24 cellular contexts compared by ENCODE assay signal in genomic region chr14:91885113-91885712, GRCh38. TPM values are rescaled to one million over a fixed set of nuclear protein-coding genes. Genes with fewer than 3 reads are reported as not detected.
DNase-seq lines count a peak whose midpoint lies in the region; ATAC-seq and TF ChIP-seq lines count a peak whose summit lies in the region.
"Had no signal": no experiment of that assay in that cellular context is flagged by ENCODE, and none has a peak within 500 bp of the region (broad histone marks: within the 10 kb centered on the region; RNA-seq: fewer than 3 reads in every experiment).

No MANE protein-coding gene starts in this region.

- peak overlapping the region; percentile 2 for H3K27ac Mint-ChIP-seq in CD4-positive, alpha-beta T cell
- H3K27ac Mint-ChIP-seq: activated CD8-positive, alpha-beta T cell treated with anti-CD3 and anti-CD28 coated beads, Interleukin-2, amount 10 ng/mL, durations not matched to agents 7 days and 5 days; activated naive CD4-positive, alpha-beta T cell treated with anti-CD3 and anti-CD28 coated beads, Interleukin-2, amount 10 ng/mL, durations not matched to agents 7 days and 5 days; activated T-cell treated with anti-CD3 and anti-CD28 coated beads, Interleukin-2, amount 50 U/mL, for 24 hours; stimulated activated naive B cell treated with anti-CD40 and anti-IgM and Interleukin-4, amounts not matched to agents 10 μg/mL and 1 μg/mL and 100 μg/mL, for 72 hours had no signal

- no peak for DNase-seq in CD4-positive, alpha-beta T cell
- DNase-seq in esophagus muscularis mucosa (ENCODE audit: extremely low spot score) (no peak), KBM-7 (no peak), C1 segment of cervical spinal cord (lab: John Stamatoyannopoulos, UW) (no peak)
- DNase-seq in activated naive CD4-positive, alpha-beta T cell treated with anti-CD3 and anti-CD28 coated beads, Interleukin-2, amount 50 U/mL, for 16 hours, result no peak
- DNase-seq: activated CD4-positive, CD25-positive, alpha-beta regulatory T cell treated with anti-CD3 and anti-CD28 coated beads, Interleukin-2, amount 50 U/mL, for 72 hours; activated CD8-positive, alpha-beta T cell treated with anti-CD3 and anti-CD28 coated beads, Interleukin-2, amount 10 ng/mL, durations not matched to agents 7 days and 5 days; activated naive CD4-positive, alpha-beta T cell treated with anti-CD3 and anti-CD28 coated beads, Interleukin-2, amount 10 ng/mL, durations not matched to agents 7 days and 5 days; activated T-cell treated with anti-CD3 and anti-CD28 coated beads, Interleukin-2, amount 50 U/mL, for 24 hours; effector memory CD8-positive, alpha-beta T cell; EL; glutamatergic neuron; H7; left lung; NCI-H1105; NCI-H2171; NCI-H524 treated with DMSO at 0.1 percent for 48 hours; stimulated activated CD4-positive, alpha-beta T cell treated with anti-CD3 and anti-CD28 coated beads, Interleukin-1b, Interleukin-23, amount 100 ng/mL, for 48 hours; stimulated activated naive B cell treated with anti-CD40 and anti-IgM and Interleukin-4, amounts not matched to agents 10 μg/mL and 1 μg/mL and 100 μg/mL, for 72 hours had no signal

- ATAC-seq in CD4-positive, alpha-beta T cell (ENCODE audit: poor library complexity), result no peak
- ATAC-seq in activated CD4-positive, CD25-positive, alpha-beta regulatory T cell treated with anti-CD3 and anti-CD28 coated beads, Interleukin-2, amount 50 U/mL, for 24 hours, result no peak
- ATAC-seq: activated CD8-positive, alpha-beta T cell treated with anti-CD3 and anti-CD28 coated beads, Interleukin-2, amount 10 ng/mL, durations not matched to agents 7 days and 5 days; effector memory CD8-positive, alpha-beta T cell; stimulated activated naive B cell treated with anti-CD40 and anti-IgM and Interleukin-4, amounts not matched to agents 10 μg/mL and 1 μg/mL and 100 μg/mL, for 72 hours had no signal

- no peak for TF ChIP-seq EP300 in esophagus muscularis mucosa (IDR thresholded peaks at IDR 0.05)

- H3K36me3 ChIP-seq in esophagus muscularis mucosa (peaks cover 0 to 4% (median 2%) of the 10 kb centered on the region in 4 donors), muscle layer of duodenum (ENCODE audit: control insufficient read depth in 1 of 2, insufficient read depth in 2 of 2, low read length in 2 of 2) (peaks cover 0 to 16% of the 10 kb centered on the region in 2 donors), subcutaneous abdominal adipose tissue (ENCODE audit: control insufficient read depth in 5 of 5, insufficient read depth in 5 of 5, low read length in 5 of 5) (peaks cover 0 to 16% (median 8%) of the 10 kb centered on the region in 5 donors)

- CTCF ChIA-PET in CD4-positive, alpha-beta T cell (lab: Charles Lee), result interaction anchor here (1.0 kb wide), 1 partner anchor 51 kb away, joined by 3 read pairs; no protein-coding TSS in a partner anchor

- POLR2A ChIA-PET in CD4-positive, alpha-beta T cell (lab: Charles Lee), result no interaction called here

- no peak overlapping the region for H3K4me3 Mint-ChIP-seq in CD4-positive, alpha-beta T cell
- H3K4me3 Mint-ChIP-seq: activated CD8-positive, alpha-beta T cell treated with anti-CD3 and anti-CD28 coated beads, Interleukin-2, amount 10 ng/mL, durations not matched to agents 7 days and 5 days; activated naive CD4-positive, alpha-beta T cell treated with anti-CD3 and anti-CD28 coated beads, Interleukin-2, amount 10 ng/mL, durations not matched to agents 7 days and 5 days; activated T-cell treated with anti-CD3 and anti-CD28 coated beads, Interleukin-2, amount 50 U/mL, for 24 hours; effector memory CD8-positive, alpha-beta T cell; stimulated activated naive B cell treated with anti-CD40 and anti-IgM and Interleukin-4, amounts not matched to agents 10 μg/mL and 1 μg/mL and 100 μg/mL, for 72 hours had no signal

- no peak overlapping the region for H3K27ac ChIP-seq in CD4-positive, alpha-beta T cell (ENCODE audit: low read depth, low read length)
- H3K27ac ChIP-seq in esophagus muscularis mucosa (replicated peaks in 1 of 4) (peak overlapping the region; percentile 12 to 61 (median 51)), muscle layer of duodenum (ENCODE audit: low read length) (peak overlapping the region; percentile 22), subcutaneous abdominal adipose tissue (ENCODE audit: low read depth, low read length) (peak overlapping the region; percentile 63)
- H3K27ac ChIP-seq: A549, RWPE1 had no signal

- H3K9ac ChIP-seq in subcutaneous abdominal adipose tissue (ENCODE audit: low read length in 5 of 5), result no peak overlapping the region

- H3K9me3 Mint-ChIP-seq in CD4-positive, alpha-beta T cell, result no peaks in the 10 kb centered on the region
- H3K9me3 Mint-ChIP-seq: activated naive CD4-positive, alpha-beta T cell treated with anti-CD3 and anti-CD28 coated beads, Interleukin-2, amount 10 ng/mL, durations not matched to agents 7 days and 5 days; activated T-cell treated with anti-CD3 and anti-CD28 coated beads, Interleukin-2, amount 50 U/mL, for 24 hours; effector memory CD8-positive, alpha-beta T cell; stimulated activated naive B cell treated with anti-CD40 and anti-IgM and Interleukin-4, amounts not matched to agents 10 μg/mL and 1 μg/mL and 100 μg/mL, for 72 hours had no signal

- H3K27me3 ChIP-seq in CD4-positive, alpha-beta T cell (ENCODE audit: control insufficient read depth, insufficient read depth, low read length), result no peaks in the 10 kb centered on the region
- H3K27me3 ChIP-seq in esophagus muscularis mucosa, result no peaks in the 10 kb centered on the region
- no peaks in the 10 kb centered on the region for H3K27me3 ChIP-seq in muscle layer of duodenum (ENCODE audit: low read depth, low read length)
- H3K27me3 ChIP-seq in subcutaneous abdominal adipose tissue (ENCODE audit: control insufficient read depth in 5 of 5, insufficient read depth in 4 of 5, low read length in 5 of 5), result no peaks in the 10 kb centered on the region
- H3K27me3 ChIP-seq: left lung had no signal

- 66% methylated on average over 4 of the region's 4 CpGs for WGBS in esophagus muscularis mucosa

- intact Hi-C loops in CD4-positive, alpha-beta T cell (cut with DNase I, micrococcal nuclease), result no loop called here
- intact Hi-C loops in esophagus muscularis mucosa (cut with DNase I), result no loop called here

- H3K9me3 ChIP-seq in CD4-positive, alpha-beta T cell (ENCODE audit: control insufficient read depth, low read length), result no peaks in the 10 kb centered on the region
- H3K9me3 ChIP-seq in esophagus muscularis mucosa (no peaks in the 10 kb centered on the region), muscle layer of duodenum (ENCODE audit: control insufficient read depth in 1 of 2, low read length in 2 of 2) (no peaks in the 10 kb centered on the region), subcutaneous abdominal adipose tissue (ENCODE audit: control insufficient read depth in 5 of 5, low read length in 5 of 5) (no peaks in the 10 kb centered on the region)
- H3K9me3 ChIP-seq: A549, left lung had no signal

- H3K4me3 ChIP-seq in esophagus muscularis mucosa, result no peak overlapping the region
- H3K4me3 ChIP-seq in muscle layer of duodenum (ENCODE audit: low read depth in 1 of 2, low read length in 2 of 2), result no peak overlapping the region
- no peak overlapping the region for H3K4me3 ChIP-seq in subcutaneous abdominal adipose tissue (ENCODE audit: low read depth in 1 of 5, low read length in 5 of 5)
- H3K4me3 ChIP-seq: A549, left lung had no signal

- in situ Hi-C loops in KBM-7 (cut with MboI; ENCODE audit: low pct_unique_long_range_greater_than_20kb, low sequenced_read_pairs), result no loop called here

- TF ChIP-seq POLR2A in esophagus muscularis mucosa (IDR thresholded peaks at IDR 0.05; ENCODE audit: low read depth), result no peak

- H3K36me3 Mint-ChIP-seq in CD4-positive, alpha-beta T cell (ENCODE audit: low read depth), result peaks cover 4% of the 10 kb centered on the region
- H3K36me3 Mint-ChIP-seq: stimulated activated naive B cell treated with anti-CD40 and anti-IgM and Interleukin-4, amounts not matched to agents 10 μg/mL and 1 μg/mL and 100 μg/mL, for 72 hours had no signal

- peaks cover 14 to 46% (median 33%) of the 10 kb centered on the region in 4 donors for H3K4me1 ChIP-seq in esophagus muscularis mucosa
- peaks cover 0 to 10% of the 10 kb centered on the region in 2 donors for H3K4me1 ChIP-seq in muscle layer of duodenum (ENCODE audit: control insufficient read depth in 1 of 2, insufficient read depth in 2 of 2, low read length in 2 of 2)
- H3K4me1 ChIP-seq in subcutaneous abdominal adipose tissue (ENCODE audit: control insufficient read depth in 5 of 5, insufficient read depth in 5 of 5, low read length in 5 of 5), result peaks cover 13 to 48% (median 37%) of the 10 kb centered on the region in 5 donors
- H3K4me1 ChIP-seq: A549 had no signal

- TF ChIP-seq CTCF in CD4-positive, alpha-beta T cell (IDR thresholded peaks at IDR 0.05), result no peak
- no peak for TF ChIP-seq CTCF in esophagus muscularis mucosa (IDR thresholded peaks at IDR 0.05)

- peaks cover 41% of the 10 kb centered on the region for H3K4me1 Mint-ChIP-seq in CD4-positive, alpha-beta T cell (ENCODE audit: low read depth)

- no peaks in the 10 kb centered on the region for H3K27me3 Mint-ChIP-seq in CD4-positive, alpha-beta T cell
- H3K27me3 Mint-ChIP-seq: activated naive CD4-positive, alpha-beta T cell treated with anti-CD3 and anti-CD28 coated beads, Interleukin-2, amount 10 ng/mL, durations not matched to agents 7 days and 5 days; activated T-cell treated with anti-CD3 and anti-CD28 coated beads, Interleukin-2, amount 50 U/mL, for 24 hours; effector memory CD8-positive, alpha-beta T cell had no signal

RNA-seq across cellular contexts. Expression of gene TC2N, which starts 17.9 kb away (rescaled TPM):
- 100 to 1,000 TPM; 129 to 138 TPM for total RNA-seq in CD4-positive, alpha-beta T cell
- total RNA-seq in esophagus muscularis mucosa, result 10 to 100 TPM; 17.8 to 27.8 (median 23.7) TPM

Comparison
In these comparisons a context has a peak if more than half of its experiments do, and no peak if none do; other contexts are left out.
1. RNA of gene TC2N, which starts 17.9 kb away (total RNA-seq): 129 to 138 TPM in CD4-positive, alpha-beta T cell; 17.8 to 27.8 TPM in esophagus muscularis mucosa; every median in the first group is over 4 times any median in the second.